ENCODE assay signal across 23 cellular contexts in the genomic region with DNA sequence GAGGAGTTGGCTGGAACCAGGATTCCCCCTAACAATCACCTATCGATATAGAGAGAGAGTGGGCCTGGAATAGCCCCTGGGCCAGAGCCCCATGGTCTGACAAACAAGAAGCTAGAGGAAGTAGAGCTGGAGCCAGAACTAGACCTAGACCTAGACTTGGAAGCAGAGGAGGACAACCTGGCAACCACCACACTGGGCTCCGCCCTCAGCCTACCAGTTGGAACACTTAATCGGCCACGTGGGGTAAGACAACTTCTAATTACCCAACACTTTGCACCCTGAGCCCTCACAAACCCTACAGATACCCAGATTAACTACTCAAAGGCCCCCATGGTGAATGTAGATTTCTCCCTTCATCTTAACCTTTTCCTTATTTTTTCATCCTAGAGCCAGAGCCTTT.
"Had no signal": no experiment of that assay in that cellular context is flagged by ENCODE, and none has a peak within 500 bp of the region (broad histone marks: within the 10 kb centered on the region; RNA-seq: fewer than 3 reads in every experiment).

No MANE protein-coding gene starts in this region.

- H3K4me3 Mint-ChIP-seq: activated CD4-positive, alpha-beta memory T cell treated with anti-CD3 and anti-CD28 coated beads, Interleukin-2, amount 10 ng/mL, durations not matched to agents 7 days and 5 days; activated CD4-positive, alpha-beta T cell treated with anti-CD3 and anti-CD28 coated beads, Interleukin-2, amount 10 ng/mL, durations not matched to agents 24 days and 14 days; activated T-helper 1 cell treated with anti-CD3 and anti-CD28 coated beads, Interleukin-12 subunit alpha, Interleukin-12 subunit beta, Interleukin-2, Interleukin-4 antibody, amounts not matched to agents 30 ng/mL and 10 ng/mL and 1 ng/mL, durations not matched to agents 14 hours and 24 hours and 36 hours; effector memory CD8-positive, alpha-beta T cell; memory B cell; stimulated activated naive CD8-positive, alpha-beta T cell treated with anti-CD3 and anti-CD28 coated beads, Interleukin-15, amount 100 ng/mL, for 72 hours; T-helper 2 cell treated with Interferon-gamma antibody and Interleukin-4, amounts not matched to agents 5 μg/mL and 100 μg/mL, for 36 hours had no signal

- H3K36me3 Mint-ChIP-seq: memory B cell, neural progenitor cell had no signal

- H3K4me1 ChIP-seq: colonic mucosa, neural progenitor cell had no signal

- FAIRE-seq: astrocyte, keratinocyte, urothelium cell line had no signal

- DNase-seq: activated CD4-positive, alpha-beta memory T cell treated with anti-CD3 and anti-CD28 coated beads, Interleukin-2, amount 10 ng/mL, durations not matched to agents 7 days and 5 days; activated CD4-positive, alpha-beta T cell treated with anti-CD3 and anti-CD28 coated beads, Interleukin-2, amount 10 ng/mL, durations not matched to agents 24 days and 14 days; activated gamma-delta T cell; activated naive CD4-positive, alpha-beta T cell treated with anti-CD3 and anti-CD28 coated beads, Interleukin-2, amount 50 U/mL, for 16 hours; colonic mucosa; dorsolateral prefrontal cortex; effector memory CD8-positive, alpha-beta T cell; heart right ventricle; left colon; posterior cingulate gyrus; stimulated activated CD4-positive, alpha-beta T cell treated with anti-CD3 and anti-CD28 coated beads, Interleukin-4, amount 100 ng/mL, for 24 hours; stimulated activated naive CD8-positive, alpha-beta T cell treated with anti-CD3 and anti-CD28 coated beads, Interleukin-15, amount 100 ng/mL, for 72 hours had no signal

- H3K27me3 ChIP-seq: colonic mucosa, dorsolateral prefrontal cortex, heart right ventricle, neural progenitor cell, suprapubic skin, tibial nerve had no signal

- H3K9me3 ChIP-seq: colonic mucosa, heart right ventricle, suprapubic skin, tibial nerve had no signal

- H3K4me3 ChIP-seq: colonic mucosa, dorsolateral prefrontal cortex, heart right ventricle, neural progenitor cell, suprapubic skin, tibial nerve had no signal

- H3K27me3 Mint-ChIP-seq: stimulated activated naive CD8-positive, alpha-beta T cell treated with anti-CD3 and anti-CD28 coated beads, Interleukin-15, amount 100 ng/mL, for 72 hours had no signal

- H3K27ac Mint-ChIP-seq: activated CD4-positive, alpha-beta memory T cell treated with anti-CD3 and anti-CD28 coated beads, Interleukin-2, amount 10 ng/mL, durations not matched to agents 7 days and 5 days; activated CD4-positive, alpha-beta T cell treated with anti-CD3 and anti-CD28 coated beads, Interleukin-2, amount 10 ng/mL, durations not matched to agents 24 days and 14 days; activated T-helper 1 cell treated with anti-CD3 and anti-CD28 coated beads, Interleukin-12 subunit alpha, Interleukin-12 subunit beta, Interleukin-2, Interleukin-4 antibody, amounts not matched to agents 30 ng/mL and 10 ng/mL and 1 ng/mL, durations not matched to agents 14 hours and 24 hours and 36 hours; memory B cell; neural progenitor cell; T-helper 2 cell treated with Interferon-gamma antibody and Interleukin-4, amounts not matched to agents 5 μg/mL and 100 μg/mL, for 36 hours had no signal

- ATAC-seq: activated CD4-positive, CD25-positive, alpha-beta regulatory T cell treated with anti-CD3 and anti-CD28 coated beads, Interleukin-2, amount 50 U/mL, for 24 hours; effector memory CD8-positive, alpha-beta T cell; heart right ventricle; left colon; stimulated activated naive CD8-positive, alpha-beta T cell treated with anti-CD3 and anti-CD28 coated beads, Interleukin-15, amount 100 ng/mL, for 72 hours had no signal

- H3K9me3 Mint-ChIP-seq: activated CD4-positive, alpha-beta T cell treated with anti-CD3 and anti-CD28 coated beads, Interleukin-2, amount 10 ng/mL, durations not matched to agents 24 days and 14 days; activated T-helper 1 cell treated with anti-CD3 and anti-CD28 coated beads, Interleukin-12 subunit alpha, Interleukin-12 subunit beta, Interleukin-2, Interleukin-4 antibody, amounts not matched to agents 30 ng/mL and 10 ng/mL and 1 ng/mL, durations not matched to agents 14 hours and 24 hours and 36 hours; effector memory CD8-positive, alpha-beta T cell; memory B cell; neural progenitor cell; stimulated activated naive CD8-positive, alpha-beta T cell treated with anti-CD3 and anti-CD28 coated beads, Interleukin-15, amount 100 ng/mL, for 72 hours; T-helper 2 cell treated with Interferon-gamma antibody and Interleukin-4, amounts not matched to agents 5 μg/mL and 100 μg/mL, for 36 hours had no signal

- H3K27ac ChIP-seq: colonic mucosa, dorsolateral prefrontal cortex, heart right ventricle, neural progenitor cell, suprapubic skin, tibial nerve, VCaP had no signal

- H3K36me3 ChIP-seq: colonic mucosa, heart right ventricle, neural progenitor cell had no signal
